ENCODE assay signal across 19 cellular contexts in the genomic region with DNA sequence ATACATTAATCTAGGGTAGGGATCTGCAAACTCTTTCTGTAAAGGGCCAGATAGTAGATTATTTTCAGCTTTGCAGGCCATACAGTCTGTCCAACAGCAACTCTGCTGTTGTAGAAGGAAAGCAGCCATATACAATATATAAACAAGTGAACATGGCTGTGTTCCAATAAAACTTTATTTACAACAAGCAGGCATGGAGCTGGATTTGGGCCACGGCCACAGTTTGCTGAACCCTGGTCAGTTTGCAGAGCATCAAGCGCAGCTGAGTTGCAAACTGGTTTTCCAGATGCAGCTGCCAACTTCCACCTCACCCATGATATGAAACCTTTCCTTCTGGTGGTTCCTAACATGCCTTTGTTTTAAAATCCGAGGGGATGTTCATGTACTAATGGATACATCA.
A peak's percentile ranks its signal among the peaks of the same experiment; 100 is the strongest.
DNase-seq lines count a peak whose midpoint lies in the region; ATAC-seq and TF ChIP-seq lines count a peak whose summit lies in the region.
"Had no signal": no experiment of that assay in that cellular context is flagged by ENCODE, and none has a peak within 500 bp of the region (broad histone marks: within the 10 kb centered on the region; RNA-seq: fewer than 3 reads in every experiment).

No MANE protein-coding gene starts in this region.

- H3K4me1 ChIP-seq in right atrium auricular region (peaks cover 0 to 66% of the 10 kb centered on the region in 2 donors), muscle layer of colon (ENCODE audit: insufficient read depth, low read length) (peaks cover 40% of the 10 kb centered on the region), sigmoid colon (peaks cover 0 to 87% (median 50%) of the 10 kb centered on the region in 4 donors), uterus (peaks cover 16 to 24% of the 10 kb centered on the region in 2 donors), body of pancreas (no peaks in the 10 kb centered on the region), upper lobe of right lung (peaks cover 10% of the 10 kb centered on the region), breast epithelium (no peaks in the 10 kb centered on the region)

- H3K4me3 ChIP-seq in right atrium auricular region (no peak overlapping the region), muscle layer of colon (ENCODE audit: low read depth in 1 of 2, low read length in 2 of 2) (no peak overlapping the region), sigmoid colon (no peak overlapping the region), uterus (no peak overlapping the region), body of pancreas (no peak overlapping the region), upper lobe of right lung (no peak overlapping the region), breast epithelium (no peak overlapping the region)
- H3K4me3 ChIP-seq: A549; BLaER1 treated with 17β-estradiol and CSF1 and Interleukin-3, amounts not matched to agents 10 nM and 100 nM; GM12878 had no signal

- intact Hi-C loops in Right ventricle myocardium superior (cut with DNase I) = no loop called here
- intact Hi-C loops in sigmoid colon (cut with DNase I) = no loop called here
- intact Hi-C loops in uterus (cut with DNase I; ENCODE audit: low total_unique reads) = no loop called here
- intact Hi-C loops in body of pancreas (cut with DNase I) = no loop called here
- intact Hi-C loops in upper lobe of right lung (cut with DNase I) = no loop called here
- intact Hi-C loops in breast epithelium (cut with DNase I; ENCODE audit: low total_unique reads) = no loop called here

- DNase-seq in right atrium auricular region (ENCODE audit: low spot score) (no peak), Right ventricle myocardium superior (no peak), sigmoid colon (no peak), uterus (no peak), body of pancreas (no peak), upper lobe of right lung (no peak), breast epithelium (ENCODE audit: low spot score in 2 of 2) (no peak)
- DNase-seq: DMS 273 treated with DMSO at 0.1 percent for 48 hours, GDM1, NCI-H1048, NCI-H1436 treated with DMSO at 0.1 percent for 48 hours, NCI-H2029 treated with DMSO at 0.1 percent for 48 hours, NCI-H510A, NCI-H774, PC-3 had no signal

- TF ChIP-seq POLR2A in sigmoid colon (IDR thresholded peaks at IDR 0.05) (no peak), uterus (IDR thresholded peaks at IDR 0.05) (no peak), body of pancreas (IDR thresholded peaks at IDR 0.05) (no peak), breast epithelium (IDR thresholded peaks at IDR 0.05) (no peak)

- H3K9ac ChIP-seq in muscle layer of colon (ENCODE audit: low read length) = no peak overlapping the region
- H3K9ac ChIP-seq: BLaER1 treated with 17β-estradiol and CSF1 and Interleukin-3, amounts not matched to agents 10 nM and 100 nM had no signal

- H3K36me3 ChIP-seq in right atrium auricular region (no peaks in the 10 kb centered on the region), muscle layer of colon (ENCODE audit: insufficient read depth, low read length) (no peaks in the 10 kb centered on the region), sigmoid colon (no peaks in the 10 kb centered on the region), uterus (no peaks in the 10 kb centered on the region), body of pancreas (replicated peaks in 1 of 2; ENCODE audit: insufficient read depth in 1 of 2, low read depth in 2 of 2) (no peaks in the 10 kb centered on the region), upper lobe of right lung (no peaks in the 10 kb centered on the region), breast epithelium (no peaks in the 10 kb centered on the region)
- H3K36me3 ChIP-seq: BLaER1 treated with 17β-estradiol and CSF1 and Interleukin-3, amounts not matched to agents 10 nM and 100 nM had no signal

- TF ChIP-seq CTCF in right atrium auricular region (IDR thresholded peaks at IDR 0.05) (no peak), sigmoid colon (IDR thresholded peaks at IDR 0.05) (no peak), uterus (IDR thresholded peaks at IDR 0.05) (no peak), body of pancreas (IDR thresholded peaks at IDR 0.05) (no peak), upper lobe of right lung (IDR thresholded peaks at IDR 0.05) (no peak), breast epithelium (IDR thresholded peaks at IDR 0.05) (no peak)

- H3K27ac ChIP-seq in right atrium auricular region = peak overlapping the region; percentile 76 to 85
- peak overlapping the region; percentile 73 for H3K27ac ChIP-seq in muscle layer of colon (ENCODE audit: low read depth, low read length)
- H3K27ac ChIP-seq in sigmoid colon = peak overlapping the region; percentile 22 to 95 (median 68)
- peak overlapping the region; percentile 97 for H3K27ac ChIP-seq in uterus
- no peak overlapping the region for H3K27ac ChIP-seq in body of pancreas
- H3K27ac ChIP-seq in upper lobe of right lung = no peak overlapping the region
- no peak overlapping the region for H3K27ac ChIP-seq in breast epithelium
- H3K27ac ChIP-seq: A549; BLaER1 treated with 17β-estradiol and CSF1 and Interleukin-3, amounts not matched to agents 10 nM and 100 nM had no signal

- H3K27me3 ChIP-seq in right atrium auricular region (no peaks in the 10 kb centered on the region), muscle layer of colon (ENCODE audit: control insufficient read depth in 1 of 2, insufficient read depth in 2 of 2, low read length in 2 of 2) (no peaks in the 10 kb centered on the region), sigmoid colon (no peaks in the 10 kb centered on the region), uterus (no peaks in the 10 kb centered on the region), body of pancreas (no peaks in the 10 kb centered on the region), upper lobe of right lung (no peaks in the 10 kb centered on the region), breast epithelium (peaks cover 0 to 6% of the 10 kb centered on the region in 2 donors)
- H3K27me3 ChIP-seq: BLaER1 treated with 17β-estradiol and CSF1 and Interleukin-3, amounts not matched to agents 10 nM and 100 nM had no signal

- ATAC-seq in Right ventricle myocardium superior (ENCODE audit: poor library complexity) (no peak), body of pancreas (no peak), upper lobe of right lung (no peak)
- ATAC-seq: A549, GM12878, PC-3 had no signal

- WGBS in sigmoid colon, 2 donors = 86 to 89% methylated on average over 3 of the region's 3 CpGs
- WGBS in body of pancreas, 2 donors = 75 to 88% methylated on average over 3 of the region's 3 CpGs

- H3K9me3 ChIP-seq in right atrium auricular region (no peaks in the 10 kb centered on the region), muscle layer of colon (ENCODE audit: low read length) (no peaks in the 10 kb centered on the region), sigmoid colon (no peaks in the 10 kb centered on the region), uterus (no peaks in the 10 kb centered on the region), body of pancreas (no peaks in the 10 kb centered on the region), upper lobe of right lung (no peaks in the 10 kb centered on the region), breast epithelium (no peaks in the 10 kb centered on the region)
- H3K9me3 ChIP-seq: A549; BLaER1 treated with 17β-estradiol and CSF1 and Interleukin-3, amounts not matched to agents 10 nM and 100 nM had no signal

- TF ChIP-seq EP300 in sigmoid colon (IDR thresholded peaks at IDR 0.05) = no peak

Comparison
In these comparisons a context has a peak if more than half of its experiments do, and no peak if none do; other contexts are left out.
1. H3K27ac ChIP-seq: peak in right atrium auricular region (2 of 2), muscle layer of colon (single experiment), sigmoid colon (4 of 4) and uterus (2 of 2); none in body of pancreas (0 of 4), upper lobe of right lung (single experiment) and breast epithelium (0 of 2).